Comparison of ENCODE assay signal across 8 cellular contexts in the genomic region with DNA sequence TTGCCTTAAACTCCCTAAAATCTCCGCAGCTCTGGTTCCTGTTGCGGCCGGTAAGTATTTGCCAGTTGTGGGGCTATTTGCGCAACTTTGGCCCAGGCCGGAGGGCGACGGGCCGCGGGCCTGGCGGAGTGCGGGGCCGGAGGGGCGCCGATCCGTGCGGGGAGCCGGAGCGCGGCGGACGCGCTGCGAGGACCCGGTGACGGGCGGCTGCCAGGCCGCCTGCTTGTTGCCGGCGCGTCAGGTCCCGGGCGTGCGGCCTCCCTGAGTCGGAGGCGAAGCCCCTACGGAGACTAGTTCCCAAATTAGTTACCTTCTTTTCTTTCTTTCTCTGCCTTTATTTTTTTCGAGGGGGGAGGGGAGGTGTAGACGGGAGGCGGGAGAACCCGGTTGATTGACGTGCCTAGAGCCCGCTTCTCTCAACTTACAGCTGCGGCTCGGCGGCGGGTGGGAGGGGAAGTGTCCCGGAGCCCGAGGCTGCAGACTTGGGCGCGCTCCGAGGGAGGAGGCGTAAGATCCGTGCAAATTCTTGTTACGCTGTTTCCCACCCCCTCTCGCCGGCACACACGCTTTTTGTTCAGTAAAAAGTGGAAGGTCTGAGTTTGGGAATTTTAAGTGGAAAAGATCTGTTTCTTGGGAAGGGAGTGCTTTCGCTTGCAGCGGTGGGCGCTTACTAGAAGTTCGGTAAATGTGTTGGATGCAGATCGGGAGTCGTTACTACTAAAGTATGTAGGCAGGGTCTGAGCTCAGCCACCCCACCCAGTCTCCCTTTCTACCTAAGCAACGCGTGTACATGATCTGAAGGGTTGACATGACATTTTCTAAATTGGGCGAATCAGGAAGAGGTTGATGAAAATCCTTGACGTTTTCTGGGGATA. TPM values are rescaled to one million over a fixed set of nuclear protein-coding genes. Genes with fewer than 3 reads are reported as not detected.
A peak's percentile ranks its signal among the peaks of the same experiment; 100 is the strongest.
DNase-seq lines count a peak whose midpoint lies in the region; ATAC-seq and TF ChIP-seq lines count a peak whose summit lies in the region.

No MANE protein-coding gene starts in this region.

- peaks cover 0 to 9% (median 3%) of the 10 kb centered on the region in 11 experiments; a peak in 9 of 22 replicates for H3K36me3 ChIP-seq in BLaER1 treated with 17β-estradiol and CSF1 and Interleukin-3, amounts not matched to agents 10 nM and 100 nM
- no peaks in the 10 kb centered on the region for H3K36me3 ChIP-seq in mucosa of descending colon (ENCODE audit: low read depth)

- TF ChIP-seq CTCF in epithelial cell of proximal tubule (conservative IDR thresholded peaks at IDR 0.05; ENCODE audit: low read depth, low read length) = no peak
- no peak for TF ChIP-seq CTCF in mucosa of descending colon (IDR thresholded peaks at IDR 0.05)

- DNase-seq in HuH-7 (ENCODE audit: low spot score) = peak; percentile 64
- peak; percentile 56 for DNase-seq in OCI-M2 (lab: John Stamatoyannopoulos, UW; ENCODE audit: unreplicated experiment)
- peak; percentile 81 for DNase-seq in activated T-cell treated with anti-CD3 and anti-CD28 coated beads for 48 hours (ENCODE audit: low read depth)
- DNase-seq in epithelial cell of proximal tubule (ENCODE audit: low read depth) = no peak
- DNase-seq in mucosa of descending colon = peak; percentile 91 to 95 (median 93)
- DNase-seq in stimulated activated CD8-positive, alpha-beta memory T cell treated with anti-CD3 and anti-CD28 coated beads, Interleukin-2, amount 100 ng/mL, for 1 hour (ENCODE audit: low read depth in 2 of 2) = peak; percentile 64 to 72

- ATAC-seq in GM19463 (IDR thresholded peaks at IDR 0.05; ENCODE audit: unreplicated experiment) (peak; percentile 25), mucosa of descending colon (peak; percentile 60)

- H3K4me2 ChIP-seq in BLaER1 treated with 17β-estradiol and CSF1 and Interleukin-3, amounts not matched to agents 10 nM and 100 nM = peak overlapping the region; percentile 91 to 99 (median 96)

- H3K27me3 ChIP-seq in BLaER1 treated with 17β-estradiol and CSF1 and Interleukin-3, amounts not matched to agents 10 nM and 100 nM = no peaks in the 10 kb centered on the region

- H3K9me3 ChIP-seq in BLaER1 treated with 17β-estradiol and CSF1 and Interleukin-3, amounts not matched to agents 10 nM and 100 nM (replicated peaks in 1 of 11) = no peaks in the 10 kb centered on the region
- no peaks in the 10 kb centered on the region for H3K9me3 ChIP-seq in mucosa of descending colon

- peak overlapping the region; percentile 81 to 98 (median 92) for H3K4me3 ChIP-seq in BLaER1 treated with 17β-estradiol and CSF1 and Interleukin-3, amounts not matched to agents 10 nM and 100 nM
- H3K4me3 ChIP-seq in epithelial cell of proximal tubule (ENCODE audit: low read depth, low read length) (peak overlapping the region; percentile 68), mucosa of descending colon (peak overlapping the region; percentile 79)

- peak overlapping the region; percentile 96 to 100 (median 100) for H3K9ac ChIP-seq in BLaER1 treated with 17β-estradiol and CSF1 and Interleukin-3, amounts not matched to agents 10 nM and 100 nM

- peak overlapping the region; percentile 99 to 100 (median 100) for H3K27ac ChIP-seq in BLaER1 treated with 17β-estradiol and CSF1 and Interleukin-3, amounts not matched to agents 10 nM and 100 nM

- H4K20me1 ChIP-seq in BLaER1 treated with 17β-estradiol and CSF1 and Interleukin-3, amounts not matched to agents 10 nM and 100 nM = peaks cover 48 to 62% (median 50%) of the 10 kb centered on the region in 11 experiments

- H3K4me1 ChIP-seq in BLaER1 treated with 17β-estradiol and CSF1 and Interleukin-3, amounts not matched to agents 10 nM and 100 nM = peaks cover 64 to 71% (median 67%) of the 10 kb centered on the region in 10 experiments
- peaks cover 51% of the 10 kb centered on the region for H3K4me1 ChIP-seq in mucosa of descending colon (ENCODE audit: low read depth)

- intact Hi-C loops in mucosa of descending colon (cut with DNase I, micrococcal nuclease) = no loop called here

RNA-seq across cellular contexts. Expression of a gene that starts 0.6 kb away (rescaled TPM):
- total RNA-seq in epithelial cell of proximal tubule = 20.8 and 26.7 TPM in 2 replicates
- 10 to 100 TPM; 26.5 to 40.9 (median 33.0) TPM for total RNA-seq in mucosa of descending colon

RNA-seq across cellular contexts. Expression of a gene that starts 1.5 kb away (rescaled TPM):
- total RNA-seq in epithelial cell of proximal tubule (2.4 and 2.6 TPM in 2 replicates), mucosa of descending colon (10 to 100 TPM in 1 of 3 donors, 1 to 10 TPM in 2; 6.1 to 14.4 (median 7.2) TPM)

RNA-seq across cellular contexts. Expression of a gene that starts 35.4 kb away (rescaled TPM):
- 23.9 and 25.6 TPM in 2 replicates for total RNA-seq in epithelial cell of proximal tubule
- 10 to 100 TPM; 28.3 to 99.5 (median 58.2) TPM for total RNA-seq in mucosa of descending colon

RNA-seq across cellular contexts. Expression of a gene that starts 39.8 kb away (rescaled TPM):
- total RNA-seq in epithelial cell of proximal tubule (0.69 and 2.2 TPM in 2 replicates), mucosa of descending colon (1 to 10 TPM; 3.9 to 8.0 (median 7.4) TPM)

RNA-seq across cellular contexts. Expression of a gene that starts 44.6 kb away (rescaled TPM):
- total RNA-seq in epithelial cell of proximal tubule (0.12 and 1.8 TPM in 2 replicates), mucosa of descending colon (10 to 100 TPM in 1 of 3 donors, 1 to 10 TPM in 2; 1.8 to 10.4 (median 7.6) TPM)
